In genomic region chr5:6660704-6661103, GRCh38 we compare ENCODE assay signal across 13 cellular contexts. TPM values are rescaled to one million over a fixed set of nuclear protein-coding genes. Genes with fewer than 3 reads are reported as not detected.
DNase-seq lines count a peak whose midpoint lies in the region; ATAC-seq and TF ChIP-seq lines count a peak whose summit lies in the region.
"Had no signal": no experiment of that assay in that cellular context is flagged by ENCODE, and none has a peak within 500 bp of the region (broad histone marks: within the 10 kb centered on the region; RNA-seq: fewer than 3 reads in every experiment).

No MANE protein-coding gene starts in this region.

- H3K79me2 ChIP-seq in SU-DHL-6 (ENCODE audit: insufficient read depth, low read length), result no peaks in the 10 kb centered on the region

- H3K4me3 ChIP-seq in SU-DHL-6 (ENCODE audit: insufficient read depth, low read length, poor library complexity, severe bottlenecking), result peak overlapping the region; percentile 30
- H3K4me3 ChIP-seq: cardiac muscle cell, lower lobe of right lung, right atrium auricular region had no signal

- ATAC-seq in GM18502 (IDR thresholded peaks at IDR 0.05; ENCODE audit: poor library complexity, unreplicated experiment) (peak; percentile 57), GM19463 (IDR thresholded peaks at IDR 0.05; ENCODE audit: unreplicated experiment) (peak; percentile 35), HG02981 (IDR thresholded peaks at IDR 0.05; ENCODE audit: unreplicated experiment) (peak; percentile 48), omental fat pad (ENCODE audit: low FRiP score) (no peak)
- ATAC-seq: lower lobe of right lung had no signal

- TF ChIP-seq CTCF in SU-DHL-6 (IDR thresholded peaks at IDR 0.05; ENCODE audit: insufficient read depth, low read length, poor library complexity, severe bottlenecking) (no peak), omental fat pad (IDR thresholded peaks at IDR 0.05) (no peak)

- H3K9me2 ChIP-seq in SU-DHL-6 (replicated peaks; ENCODE audit: insufficient read depth, low read length), result no peaks in the 10 kb centered on the region

- DNase-seq in omental fat pad (ENCODE audit: low spot score) (no peak), NCI-H2227 (lab: John Stamatoyannopoulos, UW; ENCODE audit: unreplicated experiment) (no peak), DMS 273 treated with DMSO at 0.1 percent for 48 hours (lab: John Stamatoyannopoulos, UW) (no peak), NCI-H2081 (lab: John Stamatoyannopoulos, UW) (no peak)
- DNase-seq: HCEC 1CT, lower lobe of right lung, MV-4-11 had no signal

- H4K20me1 ChIP-seq in SU-DHL-6 (ENCODE audit: low read depth, low read length), result no peaks in the 10 kb centered on the region

- peak overlapping the region; percentile 84 for H3K27ac ChIP-seq in SU-DHL-6 (ENCODE audit: low read depth, low read length)
- H3K27ac ChIP-seq: cardiac muscle cell, lower lobe of right lung, right atrium auricular region had no signal

- H3F3A ChIP-seq in SU-DHL-6 (ENCODE audit: insufficient read depth), result peaks cover 12% of the 10 kb centered on the region; the same call in 1 of the 2 replicates

- peaks cover 3% of the 10 kb centered on the region; the same call in 1 of the 2 replicates for H3K9me3 ChIP-seq in SU-DHL-6 (ENCODE audit: insufficient read depth, low read length)

- H3K9ac ChIP-seq in SU-DHL-6 (ENCODE audit: low read length), result peak overlapping the region; percentile 19; the same call in 1 of the 2 replicates

- peak overlapping the region; percentile 51 for H3K4me2 ChIP-seq in SU-DHL-6 (ENCODE audit: low read depth, low read length, poor library complexity, severe bottlenecking)

- peak overlapping the region; percentile 15 for H2AFZ ChIP-seq in SU-DHL-6 (ENCODE audit: low read depth, low read length, severe bottlenecking)

- peaks cover 12% of the 10 kb centered on the region; the same call in 1 of the 2 replicates for H3K36me3 ChIP-seq in SU-DHL-6 (ENCODE audit: low read length)
- H3K36me3 ChIP-seq: cardiac muscle cell had no signal

- H3K27me3 ChIP-seq in SU-DHL-6 (ENCODE audit: low read length), result no peaks in the 10 kb centered on the region
- H3K27me3 ChIP-seq: cardiac muscle cell, right atrium auricular region had no signal

RNA-seq across cellular contexts. Expression of gene SRD5A1, which starts 27.5 kb away (rescaled TPM):
- total RNA-seq in omental fat pad, result 1 to 10 TPM; 2.3 to 6.7 (median 6.0) TPM

RNA-seq across cellular contexts. Expression of gene NSUN2, which starts 27.9 kb away (rescaled TPM):
- 100 to 1,000 TPM in 1 of 4 donors, 10 to 100 TPM in 3; 38.5 to 100 (median 40.4) TPM for total RNA-seq in omental fat pad

RNA-seq across cellular contexts. Expression of gene TENT4A, which starts 52.5 kb away (rescaled TPM):
- total RNA-seq in omental fat pad, result 10 to 100 TPM; 25.1 to 40.1 (median 31.1) TPM
